Comparison of ENCODE assay signal across 8 cellular contexts in genomic region chr20:297098-297924, GRCh38. TPM values are rescaled to one million over a fixed set of nuclear protein-coding genes. Genes with fewer than 3 reads are reported as not detected.
DNase-seq lines count a peak whose midpoint lies in the region; ATAC-seq and TF ChIP-seq lines count a peak whose summit lies in the region.

Gene ZCCHC3 (plus strand): TSS chr20:297570. CDS start chr20:297587, 17 bp downstream.

- no peaks in the 10 kb centered on the region for H3K9me3 ChIP-seq in endodermal cell (ENCODE audit: control insufficient read depth, low read length)

- intact Hi-C loops in Calu3 (cut with micrococcal nuclease; ENCODE audit: unreplicated experiment) = no loop called here

- no peaks in the 10 kb centered on the region for H3K27me3 ChIP-seq in endodermal cell (ENCODE audit: control insufficient read depth, insufficient read depth, low read length, poor library complexity, severe bottlenecking)

- ATAC-seq in GM21360 (IDR thresholded peaks at IDR 0.05; ENCODE audit: unreplicated experiment) = peak; percentile 76
- peak; percentile 83 for ATAC-seq in activated CD8-positive, alpha-beta memory T cell treated with anti-CD3 and anti-CD28 coated beads, Interleukin-2, amount 10 ng/mL, durations not matched to agents 7 days and 5 days

- H3K9ac ChIP-seq in endodermal cell (ENCODE audit: extremely low read depth, low read length, poor library complexity, severe bottlenecking) = peak within 1 kb of the TSS; percentile 75

- H3K4me3 Mint-ChIP-seq in Calu3 (ENCODE audit: low read depth, unreplicated experiment) = peak within 1 kb of the TSS; percentile 99
- peak within 1 kb of the TSS; percentile 93 for H3K4me3 Mint-ChIP-seq in activated CD8-positive, alpha-beta memory T cell treated with anti-CD3 and anti-CD28 coated beads, Interleukin-2, amount 10 ng/mL, durations not matched to agents 7 days and 5 days
- peak within 1 kb of the TSS; percentile 96 for H3K4me3 Mint-ChIP-seq in endodermal cell

- H3K4me1 ChIP-seq in endodermal cell (ENCODE audit: control insufficient read depth, insufficient read depth, low read length) = peaks cover 6% of the 10 kb centered on the region

- H3K27me3 Mint-ChIP-seq in Calu3 (ENCODE audit: unreplicated experiment) (no peaks in the 10 kb centered on the region), endodermal cell (ENCODE audit: insufficient read depth) (peaks cover 33% of the 10 kb centered on the region)
- no peaks in the 10 kb centered on the region for H3K27me3 Mint-ChIP-seq in activated CD8-positive, alpha-beta memory T cell treated with anti-CD3 and anti-CD28 coated beads, Interleukin-2, amount 10 ng/mL, durations not matched to agents 7 days and 5 days

- H3K4me3 ChIP-seq in endodermal cell (ENCODE audit: low read length) = peak within 1 kb of the TSS; percentile 90

- 0% methylated on average over 21 to 99 of the region's 99 CpGs for WGBS in endodermal cell (ENCODE audit: insufficient coverage in 1 of 2, insufficient read length in 1 of 2), 2 experiments

- BruUV-seq in Calu3 (replicated peaks; lab: Mats Ljungman, UMichigan) = TSS peak; percentile 88

- peak; percentile 80 for DNase-seq in Calu3
- peak; percentile 97 for DNase-seq in HT1080 (ENCODE audit: low read depth)
- peak; percentile 93 for DNase-seq in NOMO-1 treated with dmso at 0.1 percent for 144 hours (lab: John Stamatoyannopoulos, UW; ENCODE audit: unreplicated experiment)
- peak; percentile 89 for DNase-seq in activated CD8-positive, alpha-beta memory T cell treated with anti-CD3 and anti-CD28 coated beads, Interleukin-2, amount 10 ng/mL, durations not matched to agents 7 days and 5 days
- peak; percentile 94 for DNase-seq in endodermal cell
- peak; percentile 95 for DNase-seq in mesenteric fat pad (ENCODE audit: low spot score)
- DNase-seq in stimulated activated CD8-positive, alpha-beta memory T cell treated with anti-CD3 and anti-CD28 coated beads, Interleukin-15, amount 100 ng/mL, for 24 hours (ENCODE audit: low read depth) = peak; percentile 58

- CTCF ChIA-PET in Calu3 (lab: Charles Lee) = no interaction called here
- CTCF ChIA-PET in activated CD8-positive, alpha-beta memory T cell treated with anti-CD3 and anti-CD28 coated beads, Interleukin-2, amount 10 ng/mL, durations not matched to agents 7 days and 5 days (lab: Charles Lee) = interaction anchor here (1.0 to 3.9 kb wide), 7 partner anchors 22 to 34 kb away, joined by 3 to 30 read pairs (median 7); partner anchors contain the start of gene SOX12

- TF ChIP-seq CTCF in Calu3 (IDR thresholded peaks at IDR 0.05; ENCODE audit: unreplicated experiment) (no peak), endodermal cell (conservative IDR thresholded peaks at IDR 0.05) (peak; percentile 43)

- H3K27ac ChIP-seq in endodermal cell (ENCODE audit: low read depth, low read length) = peak within 1 kb of the TSS; percentile 69

- H3K27ac Mint-ChIP-seq in Calu3 (ENCODE audit: unreplicated experiment) = peak within 1 kb of the TSS; percentile 100
- H3K27ac Mint-ChIP-seq in activated CD8-positive, alpha-beta memory T cell treated with anti-CD3 and anti-CD28 coated beads, Interleukin-2, amount 10 ng/mL, durations not matched to agents 7 days and 5 days = peak within 1 kb of the TSS; percentile 97
- peak within 1 kb of the TSS; percentile 96 for H3K27ac Mint-ChIP-seq in endodermal cell

- no peaks in the 10 kb centered on the region for H3K9me3 Mint-ChIP-seq in Calu3 (ENCODE audit: low read depth, unreplicated experiment)
- H3K9me3 Mint-ChIP-seq in activated CD8-positive, alpha-beta memory T cell treated with anti-CD3 and anti-CD28 coated beads, Interleukin-2, amount 10 ng/mL, durations not matched to agents 7 days and 5 days (ENCODE audit: low read depth) = no peaks in the 10 kb centered on the region
- H3K9me3 Mint-ChIP-seq in endodermal cell = peaks cover 3% of the 10 kb centered on the region

- H3K4me1 Mint-ChIP-seq in Calu3 (ENCODE audit: low read depth, unreplicated experiment) (peaks cover 32% of the 10 kb centered on the region), endodermal cell (peaks cover 42% of the 10 kb centered on the region)
- peaks cover 47% of the 10 kb centered on the region for H3K4me1 Mint-ChIP-seq in activated CD8-positive, alpha-beta memory T cell treated with anti-CD3 and anti-CD28 coated beads, Interleukin-2, amount 10 ng/mL, durations not matched to agents 7 days and 5 days

- H3K36me3 Mint-ChIP-seq in Calu3 (ENCODE audit: insufficient read depth, unreplicated experiment) (peaks cover 29% of the 10 kb centered on the region), endodermal cell (ENCODE audit: low read depth) (peaks cover 9% of the 10 kb centered on the region)
- peaks cover 26% of the 10 kb centered on the region for H3K36me3 Mint-ChIP-seq in activated CD8-positive, alpha-beta memory T cell treated with anti-CD3 and anti-CD28 coated beads, Interleukin-2, amount 10 ng/mL, durations not matched to agents 7 days and 5 days

- peaks cover 3% of the 10 kb centered on the region for H3K36me3 ChIP-seq in endodermal cell (ENCODE audit: control insufficient read depth, insufficient read depth, low read length)

RNA-seq across cellular contexts. Expression of gene ZCCHC3, which starts in this region (rescaled TPM):
- total RNA-seq in Calu3 (2022) (10.9 and 11.1 TPM in 2 replicates), endodermal cell (10 to 100 TPM; 39.5 to 46.1 TPM), mesenteric fat pad (9.1 TPM)
- total RNA-seq in HT1080 (2014; rRNA removed; shearing (Covaris generic)) = 17.3 and 22.2 TPM in 2 replicates
- polyA plus RNA-seq in HT1080 (2015; cell fraction: cytosol; rRNA removed) = 14.9 and 17.1 TPM in 2 replicates
- 11.4 and 13.0 TPM in 2 replicates for polyA plus RNA-seq in HT1080 (2015; cell fraction: nucleus; rRNA removed)
- 10 to 100 TPM; 27.4 to 28.2 TPM for total RNA-seq in activated CD8-positive, alpha-beta memory T cell treated with anti-CD3 and anti-CD28 coated beads, Interleukin-2, amount 10 ng/mL, durations not matched to agents 7 days and 5 days
- 41.4 TPM for polyA plus RNA-seq in endodermal cell (2013, experiment 1 of 2)
- 36.9 TPM for polyA plus RNA-seq in endodermal cell (2013, experiment 2 of 2)

Comparison
In these comparisons a context has a peak if more than half of its experiments do, and no peak if none do; other contexts are left out.
1. Peak in every context shown above with its lines: DNase-seq, ATAC-seq, H3K4me3 ChIP-seq and H3K27ac ChIP-seq.